ENCODE assay signal across 14 cellular contexts in the genomic region with DNA sequence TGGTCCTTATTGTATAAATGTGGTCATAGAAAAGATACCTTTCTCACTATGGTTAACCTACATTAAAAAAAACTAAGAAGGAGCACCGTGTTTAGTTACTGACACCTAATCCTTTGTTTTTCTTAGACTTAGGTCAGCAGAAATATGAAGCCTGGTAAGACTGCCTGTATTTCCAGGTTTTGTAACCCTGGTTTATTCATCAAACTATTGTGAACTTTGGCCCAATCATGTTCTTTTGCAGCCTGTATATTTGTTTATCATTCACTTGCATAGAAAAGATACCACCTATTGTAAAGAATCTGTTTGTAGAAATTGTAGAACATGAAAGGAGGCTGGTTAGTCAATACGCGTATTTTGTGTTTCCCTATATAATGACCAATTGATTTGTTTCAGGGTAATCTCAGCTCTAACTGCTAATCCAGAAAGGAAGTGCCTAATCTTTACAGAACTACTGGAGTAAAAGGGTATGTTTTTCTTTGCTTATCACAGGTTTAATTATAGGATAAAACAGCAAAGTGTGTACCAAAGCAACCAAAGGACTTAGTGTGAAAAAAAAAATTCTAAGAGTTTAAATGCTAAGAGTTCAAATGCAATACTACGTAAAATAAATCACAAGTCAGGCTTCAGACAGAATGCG.
A peak's percentile ranks its signal among the peaks of the same experiment; 100 is the strongest.
DNase-seq lines count a peak whose midpoint lies in the region; ATAC-seq, FAIRE-seq and TF ChIP-seq lines count a peak whose summit lies in the region.
"Had no signal": no experiment of that assay in that cellular context is flagged by ENCODE, and none has a peak within 500 bp of the region (broad histone marks: within the 10 kb centered on the region; RNA-seq: fewer than 3 reads in every experiment).

No MANE protein-coding gene starts in this region.

- no peak for FAIRE-seq in GM12892 (lab: Jason Lieb, UNC)

- H3K9me3 ChIP-seq in mucosa of descending colon: no peaks in the 10 kb centered on the region
- H3K9me3 ChIP-seq: body of pancreas had no signal

- no peaks in the 10 kb centered on the region for H3K4me1 ChIP-seq in mucosa of descending colon (ENCODE audit: low read depth)

- no peak for TF ChIP-seq CTCF in choroid plexus epithelial cell (conservative IDR thresholded peaks at IDR 0.05; ENCODE audit: low read depth, low read length)
- no peak for TF ChIP-seq CTCF in mucosa of descending colon (IDR thresholded peaks at IDR 0.05)

- no peak for TF ChIP-seq POLR2A in GM12892 (IDR thresholded peaks at IDR 0.05; ENCODE audit: low read depth, low read length)

- H3K36me3 ChIP-seq in mucosa of descending colon (ENCODE audit: low read depth): no peaks in the 10 kb centered on the region

- H3K4me3 ChIP-seq in choroid plexus epithelial cell (ENCODE audit: low read depth, low read length) (no peak overlapping the region), mucosa of descending colon (no peak overlapping the region)
- H3K4me3 ChIP-seq: body of pancreas had no signal

- intact Hi-C loops in mucosa of descending colon (cut with DNase I, micrococcal nuclease): no loop called here

- DNase-seq in DMS 273 treated with DMSO at 0.1 percent for 48 hours (lab: John Stamatoyannopoulos, UW) (peak; percentile 33), M059J (ENCODE audit: low read depth) (peak; percentile 25), choroid plexus epithelial cell (ENCODE audit: low read depth) (peak; percentile 68), mucosa of descending colon (no peak), GM12892 (ENCODE audit: insufficient read length) (no peak)
- no peak for DNase-seq in activated naive CD4-positive, alpha-beta T cell treated with anti-CD3 and anti-CD28 coated beads, Interleukin-2, amount 50 U/mL, for 16 hours
- DNase-seq: activated gamma-delta T cell treated with Interleukin-2 at 50 U/mL for 16 hours, body of pancreas, foreskin keratinocyte, GOT3, NCI-H1048 had no signal

- ATAC-seq in mucosa of descending colon: peak; percentile 90
- no peak for ATAC-seq in GM19324 (IDR thresholded peaks at IDR 0.05; ENCODE audit: low FRiP score, unreplicated experiment)
- no peak for ATAC-seq in GM18909 (IDR thresholded peaks at IDR 0.05; ENCODE audit: poor library complexity, unreplicated experiment)
- ATAC-seq: body of pancreas; foreskin keratinocyte; stimulated activated effector memory CD8-positive, alpha-beta T cell treated with anti-CD3 and anti-CD28 coated beads, Interleukin-12 subunit alpha, Interleukin-12 subunit beta, amount 100 ng/mL, for 72 hours had no signal

Comparison
In these comparisons a context has a peak if more than half of its experiments do, and no peak if none do; other contexts are left out.
1. DNase-seq: peak in DMS 273 treated with DMSO at 0.1 percent for 48 hours (single experiment), M059J (single experiment) and choroid plexus epithelial cell (single experiment); none in mucosa of descending colon (0 of 3), activated naive CD4-positive, alpha-beta T cell treated with anti-CD3 and anti-CD28 coated beads, Interleukin-2, amount 50 U/mL, for 16 hours (single experiment) and GM12892 (single experiment).